Comparison of ENCODE assay signal across 20 cellular contexts in the genomic region with DNA sequence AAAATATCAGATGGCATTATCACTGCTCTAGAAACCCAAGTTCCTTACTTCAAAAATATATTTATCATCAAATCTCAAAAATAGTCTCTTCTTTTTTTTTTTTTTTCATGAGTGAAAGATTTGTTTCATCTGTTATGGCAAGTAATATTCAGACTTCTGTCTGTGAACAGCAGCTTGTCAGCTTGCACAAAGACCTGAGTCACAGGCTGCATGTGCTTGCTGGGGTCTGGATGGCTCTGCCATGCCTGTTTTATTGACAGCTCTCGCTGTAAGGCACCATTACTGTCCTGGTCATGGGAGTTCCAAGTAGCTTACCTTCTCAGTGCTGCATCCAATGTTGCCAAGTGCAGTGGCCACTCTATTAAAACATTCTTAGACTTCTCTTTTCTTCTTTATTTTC.
"Had no signal": no experiment of that assay in that cellular context is flagged by ENCODE, and none has a peak within 500 bp of the region (broad histone marks: within the 10 kb centered on the region; RNA-seq: fewer than 3 reads in every experiment).

No MANE protein-coding gene starts in this region.

- H3K4me2 ChIP-seq: SK-N-SH had no signal

- H3K9ac ChIP-seq: SK-N-SH had no signal

- FAIRE-seq: RCC 7860 had no signal

- H3K9me3 ChIP-seq: SK-N-SH had no signal

- DNase-seq: KBM-7, MV-4-11, NCI-H1048, NCI-H1105, NCI-H1417, NCI-H1436 treated with DMSO at 0.1 percent for 48 hours, NCI-H1694, NCI-H187 treated with DMSO at 0.1 percent for 48 hours, NCI-H2029 treated with DMSO at 0.1 percent for 48 hours, NCI-H2171 treated with DMSO at 0.1 percent for 48 hours, NCI-H345, NCI-H446 treated with DMSO at 0.1 percent for 48 hours, NCI-H510A treated with DMSO at 0.1 percent for 48 hours, NCI-H526, Right ventricle myocardium superior, RPMI8226, SIG-M5, SK-N-SH, SW 1271 had no signal
